ENCODE assay signal across 1 cellular context in the genomic region with DNA sequence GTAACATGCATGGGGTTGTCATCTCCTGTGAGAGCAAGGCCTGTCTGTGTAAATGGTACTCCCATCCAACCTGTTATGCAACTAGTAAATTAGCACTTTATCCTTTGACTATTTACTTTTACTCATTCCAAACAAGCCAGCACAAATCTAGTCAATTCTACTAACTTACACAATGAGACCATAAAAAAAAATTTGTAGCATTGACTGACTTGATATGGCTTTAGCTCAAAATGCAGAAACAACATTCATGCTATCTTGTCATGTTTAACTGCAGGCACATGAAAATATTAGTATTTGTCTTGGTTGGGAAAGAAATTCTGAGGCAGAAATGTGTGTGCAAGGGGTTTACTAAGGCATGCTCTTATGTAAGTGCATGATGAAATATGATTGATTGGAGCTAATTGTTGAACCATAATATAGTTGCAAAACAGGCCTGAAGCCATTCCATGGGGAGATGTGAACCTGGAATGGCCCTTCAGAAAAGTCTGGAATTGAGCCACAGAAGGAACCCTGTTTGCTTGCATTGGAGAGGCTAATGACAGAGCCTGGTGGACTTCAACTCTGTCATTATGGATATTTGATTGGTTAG.
TF ChIP-seq lines count a peak whose summit lies in the region.

No MANE protein-coding gene starts in this region.

TF ChIP-seq in HepG2, 621 proteins besides CTCF, POLR2A, EP300 and RAD21 (continued from another document and continues in another):
- TF ChIP-seq SOX13 (IDR thresholded peaks at IDR 0.05) = 0 out of 2 replicates have a peak, but pooled peaks have one; percentile 44
- TF ChIP-seq SOX13 (CRISPR knock-in tag; conservative IDR thresholded peaks at IDR 0.05 in 1 of 2, IDR thresholded peaks at IDR 0.05 in 1 of 2) = peak in 1 of 2 experiments; percentile 82; a peak in 1 of 4 replicates
- peak; percentile 79 for TF ChIP-seq HMG20A (CRISPR knock-in tag; IDR thresholded peaks at IDR 0.05; ENCODE audit: borderline replicate concordance)
- TF ChIP-seq LCORL (IDR thresholded peaks at IDR 0.05) = peak; percentile 74; the same call in 1 of the 2 replicates
- peak; percentile 63 for TF ChIP-seq LCORL (CRISPR knock-in tag; IDR thresholded peaks at IDR 0.05)
- TF ChIP-seq GZF1 (CRISPR knock-in tag; IDR thresholded peaks at IDR 0.05) = no peak
- TF ChIP-seq ZNF552 (CRISPR knock-in tag; IDR thresholded peaks at IDR 0.05; ENCODE audit: borderline replicate concordance) = 0 out of 2 replicates have a peak, but pooled peaks have one; percentile 48
- TF ChIP-seq, protein P1, sequence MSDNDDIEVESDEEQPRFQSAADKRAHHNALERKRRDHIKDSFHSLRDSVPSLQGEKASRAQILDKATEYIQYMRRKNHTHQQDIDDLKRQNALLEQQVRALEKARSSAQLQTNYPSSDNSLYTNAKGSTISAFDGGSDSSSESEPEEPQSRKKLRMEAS (IDR thresholded peaks at IDR 0.05) = peak; percentile 43; the same call in 1 of the 2 replicates
- no peak; the same call in 2 of the 3 replicates for TF ChIP-seq MXI1 (IDR thresholded peaks at IDR 0.05; ENCODE audit: borderline replicate concordance, low read depth, low read length)
- TF ChIP-seq DMAP1 (CRISPR knock-in tag; IDR thresholded peaks at IDR 0.05) = no peak
- TF ChIP-seq, protein P2, sequence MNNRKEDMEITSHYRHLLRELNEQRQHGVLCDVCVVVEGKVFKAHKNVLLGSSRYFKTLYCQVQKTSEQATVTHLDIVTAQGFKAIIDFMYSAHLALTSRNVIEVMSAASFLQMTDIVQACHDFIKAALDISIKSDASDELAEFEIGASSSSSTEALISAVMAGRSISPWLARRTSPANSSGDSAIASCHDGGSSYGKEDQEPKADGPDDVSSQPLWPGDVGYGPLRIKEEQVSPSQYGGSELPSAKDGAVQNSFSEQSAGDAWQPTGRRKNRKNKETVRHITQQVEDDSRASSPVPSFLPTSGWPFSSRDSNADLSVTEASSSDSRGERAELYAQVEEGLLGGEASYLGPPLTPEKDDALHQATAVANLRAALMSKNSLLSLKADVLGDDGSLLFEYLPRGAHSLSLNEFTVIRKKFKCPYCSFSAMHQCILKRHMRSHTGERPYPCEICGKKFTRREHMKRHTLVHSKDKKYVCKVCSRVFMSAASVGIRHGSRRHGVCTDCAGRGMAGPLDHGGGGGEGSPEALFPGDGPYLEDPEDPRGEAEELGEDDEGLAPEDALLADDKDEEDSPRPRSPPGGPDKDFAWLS (CRISPR knock-in tag; IDR thresholded peaks at IDR 0.05; ENCODE audit: borderline replicate concordance) = no peak
- TF ChIP-seq, protein P3, sequence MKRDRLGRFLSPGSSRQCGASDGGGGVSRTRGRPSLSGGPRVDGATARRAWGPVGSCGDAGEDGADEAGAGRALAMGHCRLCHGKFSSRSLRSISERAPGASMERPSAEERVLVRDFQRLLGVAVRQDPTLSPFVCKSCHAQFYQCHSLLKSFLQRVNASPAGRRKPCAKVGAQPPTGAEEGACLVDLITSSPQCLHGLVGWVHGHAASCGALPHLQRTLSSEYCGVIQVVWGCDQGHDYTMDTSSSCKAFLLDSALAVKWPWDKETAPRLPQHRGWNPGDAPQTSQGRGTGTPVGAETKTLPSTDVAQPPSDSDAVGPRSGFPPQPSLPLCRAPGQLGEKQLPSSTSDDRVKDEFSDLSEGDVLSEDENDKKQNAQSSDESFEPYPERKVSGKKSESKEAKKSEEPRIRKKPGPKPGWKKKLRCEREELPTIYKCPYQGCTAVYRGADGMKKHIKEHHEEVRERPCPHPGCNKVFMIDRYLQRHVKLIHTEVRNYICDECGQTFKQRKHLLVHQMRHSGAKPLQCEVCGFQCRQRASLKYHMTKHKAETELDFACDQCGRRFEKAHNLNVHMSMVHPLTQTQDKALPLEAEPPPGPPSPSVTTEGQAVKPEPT (CRISPR knock-in tag; IDR thresholded peaks at IDR 0.05; ENCODE audit: low read depth) = no peak
- TF ChIP-seq ZNF556 (CRISPR knock-in tag; IDR thresholded peaks at IDR 0.05; ENCODE audit: borderline replicate concordance) = peak; percentile 71; the same call in 1 of the 2 replicates
- TF ChIP-seq, protein P4, sequence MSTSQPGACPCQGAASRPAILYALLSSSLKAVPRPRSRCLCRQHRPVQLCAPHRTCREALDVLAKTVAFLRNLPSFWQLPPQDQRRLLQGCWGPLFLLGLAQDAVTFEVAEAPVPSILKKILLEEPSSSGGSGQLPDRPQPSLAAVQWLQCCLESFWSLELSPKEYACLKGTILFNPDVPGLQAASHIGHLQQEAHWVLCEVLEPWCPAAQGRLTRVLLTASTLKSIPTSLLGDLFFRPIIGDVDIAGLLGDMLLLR (CRISPR knock-in tag; IDR thresholded peaks at IDR 0.05) = no peak
- TF ChIP-seq, protein P5, sequence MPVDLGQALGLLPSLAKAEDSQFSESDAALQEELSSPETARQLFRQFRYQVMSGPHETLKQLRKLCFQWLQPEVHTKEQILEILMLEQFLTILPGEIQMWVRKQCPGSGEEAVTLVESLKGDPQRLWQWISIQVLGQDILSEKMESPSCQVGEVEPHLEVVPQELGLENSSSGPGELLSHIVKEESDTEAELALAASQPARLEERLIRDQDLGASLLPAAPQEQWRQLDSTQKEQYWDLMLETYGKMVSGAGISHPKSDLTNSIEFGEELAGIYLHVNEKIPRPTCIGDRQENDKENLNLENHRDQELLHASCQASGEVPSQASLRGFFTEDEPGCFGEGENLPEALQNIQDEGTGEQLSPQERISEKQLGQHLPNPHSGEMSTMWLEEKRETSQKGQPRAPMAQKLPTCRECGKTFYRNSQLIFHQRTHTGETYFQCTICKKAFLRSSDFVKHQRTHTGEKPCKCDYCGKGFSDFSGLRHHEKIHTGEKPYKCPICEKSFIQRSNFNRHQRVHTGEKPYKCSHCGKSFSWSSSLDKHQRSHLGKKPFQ (CRISPR knock-in tag; IDR thresholded peaks at IDR 0.05; ENCODE audit: insufficient replicate concordance) = peak; percentile 72
- no peak for TF ChIP-seq ZNF720 (CRISPR knock-in tag; IDR thresholded peaks at IDR 0.05)
- TF ChIP-seq SIX1 (CRISPR knock-in tag; IDR thresholded peaks at IDR 0.05; ENCODE audit: borderline replicate concordance) = peak; percentile 18; the same call in 1 of the 2 replicates
- no peak for TF ChIP-seq ZNF768 (CRISPR knock-in tag; IDR thresholded peaks at IDR 0.05)
- TF ChIP-seq ZNF383 (CRISPR knock-in tag; IDR thresholded peaks at IDR 0.05; ENCODE audit: borderline replicate concordance) = no peak
- TF ChIP-seq ZBTB7B (CRISPR knock-in tag; IDR thresholded peaks at IDR 0.05) = peak; percentile 34; the same call in 1 of the 2 replicates
- peak; percentile 82; the same call in 1 of the 2 replicates for TF ChIP-seq RCOR2 (CRISPR knock-in tag; IDR thresholded peaks at IDR 0.05)
- TF ChIP-seq MIXL1 (CRISPR knock-in tag; IDR thresholded peaks at IDR 0.05) = peak; percentile 95
- peak; percentile 43; the same call in 1 of the 2 replicates for TF ChIP-seq KMT2A (CRISPR knock-in tag; IDR thresholded peaks at IDR 0.05)
- no peak for TF ChIP-seq ZNF562 (CRISPR knock-in tag; IDR thresholded peaks at IDR 0.05; ENCODE audit: borderline replicate concordance)
- TF ChIP-seq JUN (CRISPR knock-in tag; IDR thresholded peaks at IDR 0.05) = 0 out of 2 replicates have a peak, but pooled peaks have one; percentile 16
- TF ChIP-seq ATF7 (IDR thresholded peaks at IDR 0.05) = peak; percentile 3; the same call in 1 of the 2 replicates
- TF ChIP-seq ATF7 (CRISPR knock-in tag; IDR thresholded peaks at IDR 0.05) = no peak
- peak; percentile 53; the same call in 1 of the 2 replicates for TF ChIP-seq PPARG (CRISPR knock-in tag; conservative IDR thresholded peaks at IDR 0.05)
- peak in 1 of 2 experiments; percentile 77; a peak in 2 of 4 replicates for TF ChIP-seq KLF16 (CRISPR knock-in tag; IDR thresholded peaks at IDR 0.05)
- peak; percentile 84 for TF ChIP-seq PHF21A (CRISPR knock-in tag; IDR thresholded peaks at IDR 0.05)
- TF ChIP-seq, protein P6, sequence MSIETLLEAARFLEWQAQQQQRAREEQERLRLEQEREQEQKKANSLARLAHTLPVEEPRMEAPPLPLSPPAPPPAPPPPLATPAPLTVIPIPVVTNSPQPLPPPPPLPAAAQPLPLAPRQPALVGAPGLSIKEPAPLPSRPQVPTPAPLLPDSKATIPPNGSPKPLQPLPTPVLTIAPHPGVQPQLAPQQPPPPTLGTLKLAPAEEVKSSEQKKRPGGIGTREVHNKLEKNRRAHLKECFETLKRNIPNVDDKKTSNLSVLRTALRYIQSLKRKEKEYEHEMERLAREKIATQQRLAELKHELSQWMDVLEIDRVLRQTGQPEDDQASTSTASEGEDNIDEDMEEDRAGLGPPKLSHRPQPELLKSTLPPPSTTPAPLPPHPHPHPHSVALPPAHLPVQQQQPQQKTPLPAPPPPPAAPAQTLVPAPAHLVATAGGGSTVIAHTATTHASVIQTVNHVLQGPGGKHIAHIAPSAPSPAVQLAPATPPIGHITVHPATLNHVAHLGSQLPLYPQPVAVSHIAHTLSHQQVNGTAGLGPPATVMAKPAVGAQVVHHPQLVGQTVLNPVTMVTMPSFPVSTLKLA (IDR thresholded peaks at IDR 0.05) = no peak
- 0 out of 2 replicates have a peak, but pooled peaks have one; percentile 67 for TF ChIP-seq MBD4 (IDR thresholded peaks at IDR 0.05; ENCODE audit: borderline replicate concordance, low read length)
- TF ChIP-seq ZNF33A (CRISPR knock-in tag; IDR thresholded peaks at IDR 0.05; ENCODE audit: borderline replicate concordance) = no peak
- no peak for TF ChIP-seq ZNF879 (CRISPR knock-in tag; IDR thresholded peaks at IDR 0.05)
- peak; percentile 70; the same call in 1 of the 2 replicates for TF ChIP-seq ZNF331 (CRISPR knock-in tag; IDR thresholded peaks at IDR 0.05)
- TF ChIP-seq ISL2 (CRISPR knock-in tag; IDR thresholded peaks at IDR 0.05) = peak; percentile 74
- no peak for TF ChIP-seq CREB1 (IDR thresholded peaks at IDR 0.05)
- TF ChIP-seq CREB1 (CRISPR knock-in tag; IDR thresholded peaks at IDR 0.05) = peak; percentile 63
- no peak for TF ChIP-seq WIZ (CRISPR knock-in tag; IDR thresholded peaks at IDR 0.05)
- peak; percentile 77 for TF ChIP-seq CEBPG (CRISPR knock-in tag; IDR thresholded peaks at IDR 0.05)
- TF ChIP-seq, protein P7, sequence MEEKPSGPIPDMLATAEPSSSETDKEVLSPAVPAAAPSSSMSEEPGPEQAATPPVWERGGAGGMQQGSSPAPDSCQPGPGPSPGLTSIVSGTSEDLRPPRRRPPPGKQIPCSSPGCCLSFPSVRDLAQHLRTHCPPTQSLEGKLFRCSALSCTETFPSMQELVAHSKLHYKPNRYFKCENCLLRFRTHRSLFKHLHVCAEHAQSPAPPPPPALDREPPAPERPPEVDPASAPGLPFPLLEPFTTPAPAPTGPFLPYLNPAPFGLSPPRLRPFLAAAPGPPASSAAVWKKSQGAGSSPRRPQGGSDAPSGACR (CRISPR knock-in tag; IDR thresholded peaks at IDR 0.05) = 0 out of 2 replicates have a peak, but pooled peaks have one; percentile 26
- TF ChIP-seq STAG1 (CRISPR knock-in tag; IDR thresholded peaks at IDR 0.05) = no peak
- peak; percentile 62 for TF ChIP-seq TEAD3 (CRISPR knock-in tag; optimal IDR thresholded peaks at IDR 0.05; ENCODE audit: borderline replicate concordance)
- TF ChIP-seq, protein P8, sequence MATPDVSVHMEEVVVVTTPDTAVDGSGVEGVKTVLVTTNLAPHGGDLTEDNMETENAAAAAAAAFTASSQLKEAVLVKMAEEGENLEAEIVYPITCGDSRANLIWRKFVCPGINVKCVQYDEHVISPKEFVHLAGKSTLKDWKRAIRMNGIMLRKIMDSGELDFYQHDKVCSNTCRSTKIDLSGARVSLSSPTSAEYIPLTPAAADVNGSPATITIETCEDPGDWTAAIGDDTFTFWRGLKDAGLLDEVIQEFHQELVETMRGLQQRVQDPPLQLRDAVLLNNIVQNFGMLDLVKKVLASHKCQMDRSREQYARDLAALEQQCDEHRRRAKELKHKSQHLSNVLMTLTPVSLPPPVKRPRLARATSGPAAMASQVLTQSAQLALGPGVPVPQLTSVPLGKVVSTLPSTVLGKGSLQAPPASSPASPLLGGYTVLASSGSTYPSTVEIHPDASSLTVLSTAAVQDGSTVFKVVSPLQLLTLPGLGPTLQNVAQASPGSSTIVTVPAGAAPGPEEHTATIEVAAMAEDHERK (CRISPR knock-in tag; IDR thresholded peaks at IDR 0.05; ENCODE audit: low read depth) = peak; percentile 47; the same call in 1 of the 2 replicates
- no peak for TF ChIP-seq ZNF138 (CRISPR knock-in tag; IDR thresholded peaks at IDR 0.05; ENCODE audit: low read depth)
- TF ChIP-seq, protein P9, sequence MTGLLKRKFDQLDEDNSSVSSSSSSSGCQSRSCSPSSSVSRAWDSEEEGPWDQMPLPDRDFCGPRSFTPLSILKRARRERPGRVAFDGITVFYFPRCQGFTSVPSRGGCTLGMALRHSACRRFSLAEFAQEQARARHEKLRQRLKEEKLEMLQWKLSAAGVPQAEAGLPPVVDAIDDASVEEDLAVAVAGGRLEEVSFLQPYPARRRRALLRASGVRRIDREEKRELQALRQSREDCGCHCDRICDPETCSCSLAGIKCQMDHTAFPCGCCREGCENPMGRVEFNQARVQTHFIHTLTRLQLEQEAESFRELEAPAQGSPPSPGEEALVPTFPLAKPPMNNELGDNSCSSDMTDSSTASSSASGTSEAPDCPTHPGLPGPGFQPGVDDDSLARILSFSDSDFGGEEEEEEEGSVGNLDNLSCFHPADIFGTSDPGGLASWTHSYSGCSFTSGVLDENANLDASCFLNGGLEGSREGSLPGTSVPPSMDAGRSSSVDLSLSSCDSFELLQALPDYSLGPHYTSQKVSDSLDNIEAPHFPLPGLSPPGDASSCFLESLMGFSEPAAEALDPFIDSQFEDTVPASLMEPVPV (CRISPR knock-in tag; IDR thresholded peaks at IDR 0.05) = no peak
- no peak for TF ChIP-seq SP4 (CRISPR knock-in tag; IDR thresholded peaks at IDR 0.05)
- no peak for TF ChIP-seq FOXK2 (IDR thresholded peaks at IDR 0.05)
- TF ChIP-seq ZNF569 (CRISPR knock-in tag; IDR thresholded peaks at IDR 0.05; ENCODE audit: borderline replicate concordance) = peak; percentile 83; the same call in 1 of the 2 replicates
- TF ChIP-seq RFX3 (CRISPR knock-in tag; IDR thresholded peaks at IDR 0.05) = no peak
- no peak for TF ChIP-seq ZNF547 (CRISPR knock-in tag; IDR thresholded peaks at IDR 0.05)
- peak; percentile 78 for TF ChIP-seq TBX3 (IDR thresholded peaks at IDR 0.05; ENCODE audit: borderline replicate concordance)
- no peak for TF ChIP-seq SOX6 (IDR thresholded peaks at IDR 0.05)
- TF ChIP-seq SOX6 (CRISPR knock-in tag; IDR thresholded peaks at IDR 0.05) = peak; percentile 91
- TF ChIP-seq THAP11 (CRISPR knock-in tag; IDR thresholded peaks at IDR 0.05) = peak; percentile 69
- TF ChIP-seq NFIC (IDR thresholded peaks at IDR 0.05; ENCODE audit: low read length) = peak; percentile 89
- TF ChIP-seq, protein P10, sequence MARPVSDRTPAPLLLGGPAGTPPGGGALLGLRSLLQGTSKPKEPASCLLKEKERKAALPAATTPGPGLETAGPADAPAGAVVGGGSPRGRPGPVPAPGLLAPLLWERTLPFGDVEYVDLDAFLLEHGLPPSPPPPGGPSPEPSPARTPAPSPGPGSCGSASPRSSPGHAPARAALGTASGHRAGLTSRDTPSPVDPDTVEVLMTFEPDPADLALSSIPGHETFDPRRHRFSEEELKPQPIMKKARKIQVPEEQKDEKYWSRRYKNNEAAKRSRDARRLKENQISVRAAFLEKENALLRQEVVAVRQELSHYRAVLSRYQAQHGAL (CRISPR knock-in tag; IDR thresholded peaks at IDR 0.05; ENCODE audit: not compliant biosample characterization) = no peak
